Comparison of ENCODE assay signal across 1 cellular context in genomic region chr2:10481666-10482157, GRCh38.
TF ChIP-seq lines count a peak whose summit lies in the region.

No MANE protein-coding gene starts in this region.

TF ChIP-seq in HepG2, 621 proteins besides CTCF, POLR2A, EP300 and RAD21 (continues in another document):
- TF ChIP-seq ETV6 (CRISPR knock-in tag; conservative IDR thresholded peaks at IDR 0.05), result no peak
- no peak for TF ChIP-seq GABPA (IDR thresholded peaks at IDR 0.05; ENCODE audit: low read depth, low read length)
- TF ChIP-seq GABPA (CRISPR knock-in tag; IDR thresholded peaks at IDR 0.05; ENCODE audit: low read depth), result no peak
- no peak for TF ChIP-seq USF2 (IDR thresholded peaks at IDR 0.05; ENCODE audit: low read depth, low read length)
- 0 out of 2 replicates have a peak, but pooled peaks have one; percentile 10 for TF ChIP-seq USF2 (CRISPR knock-in tag; IDR thresholded peaks at IDR 0.05; ENCODE audit: borderline replicate concordance)
- TF ChIP-seq ZBED4 (CRISPR knock-in tag; IDR thresholded peaks at IDR 0.05; ENCODE audit: borderline replicate concordance), result no peak
- TF ChIP-seq MIER2 (CRISPR knock-in tag; IDR thresholded peaks at IDR 0.05), result no peak
- no peak for TF ChIP-seq ZNF629 (CRISPR knock-in tag; conservative IDR thresholded peaks at IDR 0.05)
- TF ChIP-seq KLF11 (CRISPR knock-in tag; IDR thresholded peaks at IDR 0.05), result no peak
- no peak for TF ChIP-seq ZNF564 (CRISPR knock-in tag; IDR thresholded peaks at IDR 0.05)
- no peak for TF ChIP-seq HOXA3 (CRISPR knock-in tag; IDR thresholded peaks at IDR 0.05)
- TF ChIP-seq ATF4 (CRISPR knock-in tag; IDR thresholded peaks at IDR 0.05), result no peak
- no peak for TF ChIP-seq ZSCAN9 (CRISPR knock-in tag; IDR thresholded peaks at IDR 0.05; ENCODE audit: borderline replicate concordance)
- no peak for TF ChIP-seq HIVEP1 (CRISPR knock-in tag; IDR thresholded peaks at IDR 0.05)
- no peak for TF ChIP-seq NR2F2 (IDR thresholded peaks at IDR 0.05; ENCODE audit: borderline replicate concordance, low read depth)
- TF ChIP-seq ATF3 (CRISPR knock-in tag; IDR thresholded peaks at IDR 0.05), result no peak
- TF ChIP-seq ZNF501 (CRISPR knock-in tag; IDR thresholded peaks at IDR 0.05), result peak; percentile 11
- TF ChIP-seq ZNF577 (CRISPR knock-in tag; IDR thresholded peaks at IDR 0.05; ENCODE audit: borderline replicate concordance, low read depth), result no peak
- TF ChIP-seq ZNF253 (CRISPR knock-in tag; IDR thresholded peaks at IDR 0.05; ENCODE audit: borderline replicate concordance), result no peak
- TF ChIP-seq ZNF724P (CRISPR knock-in tag; IDR thresholded peaks at IDR 0.05; ENCODE audit: borderline replicate concordance), result 0 out of 2 replicates have a peak, but pooled peaks have one; percentile 61
- TF ChIP-seq ZBTB20 (CRISPR knock-in tag; IDR thresholded peaks at IDR 0.05; ENCODE audit: borderline replicate concordance, low read depth), result peak; percentile 6; the same call in 1 of the 2 replicates
- no peak for TF ChIP-seq ZNF652 (CRISPR knock-in tag; IDR thresholded peaks at IDR 0.05; ENCODE audit: borderline replicate concordance, low read depth)
- no peak for TF ChIP-seq ZNF383 (CRISPR knock-in tag; IDR thresholded peaks at IDR 0.05; ENCODE audit: borderline replicate concordance)
- no peak for TF ChIP-seq ZNF615 (CRISPR knock-in tag; IDR thresholded peaks at IDR 0.05; ENCODE audit: borderline replicate concordance)
- TF ChIP-seq ZFP91 (CRISPR knock-in tag; IDR thresholded peaks at IDR 0.05; ENCODE audit: borderline replicate concordance), result no peak
- TF ChIP-seq SIX1 (CRISPR knock-in tag; IDR thresholded peaks at IDR 0.05; ENCODE audit: borderline replicate concordance), result no peak
- no peak for TF ChIP-seq SMARCE1 (IDR thresholded peaks at IDR 0.05; ENCODE audit: borderline replicate concordance)
- TF ChIP-seq FOXJ3 (CRISPR knock-in tag; IDR thresholded peaks at IDR 0.05; ENCODE audit: borderline replicate concordance), result no peak
- TF ChIP-seq CENPBD1 (CRISPR knock-in tag; IDR thresholded peaks at IDR 0.05; ENCODE audit: borderline replicate concordance, low read depth), result no peak
- TF ChIP-seq ZHX2 (IDR thresholded peaks at IDR 0.05; ENCODE audit: low read depth), result no peak
- TF ChIP-seq ZHX2 (CRISPR knock-in tag; IDR thresholded peaks at IDR 0.05; ENCODE audit: borderline replicate concordance), result no peak
- TF ChIP-seq KLF12 (CRISPR knock-in tag; IDR thresholded peaks at IDR 0.05; ENCODE audit: borderline replicate concordance), result no peak
- no peak for TF ChIP-seq ZNF121 (CRISPR knock-in tag; IDR thresholded peaks at IDR 0.05)
- no peak for TF ChIP-seq ZNF512B (CRISPR knock-in tag; IDR thresholded peaks at IDR 0.05; ENCODE audit: borderline replicate concordance)
- no peak for TF ChIP-seq ZNF264 (CRISPR knock-in tag; IDR thresholded peaks at IDR 0.05)
- TF ChIP-seq ZUFSP (CRISPR knock-in tag; IDR thresholded peaks at IDR 0.05; ENCODE audit: borderline replicate concordance), result no peak
- no peak for TF ChIP-seq ZNF598 (CRISPR knock-in tag; IDR thresholded peaks at IDR 0.05; ENCODE audit: borderline replicate concordance)
- no peak for TF ChIP-seq DPF2 (CRISPR knock-in tag; IDR thresholded peaks at IDR 0.05; ENCODE audit: borderline replicate concordance, low read depth)
- TF ChIP-seq RXRB (CRISPR knock-in tag; IDR thresholded peaks at IDR 0.05; ENCODE audit: borderline replicate concordance), result no peak; the same call in 1 of the 2 replicates
